Comparison of ENCODE assay signal across 13 cellular contexts in genomic region chr4:158164849-158165248, GRCh38. TPM values are rescaled to one million over a fixed set of nuclear protein-coding genes. Genes with fewer than 3 reads are reported as not detected.
A peak's percentile ranks its signal among the peaks of the same experiment; 100 is the strongest.
DNase-seq lines count a peak whose midpoint lies in the region; ATAC-seq and TF ChIP-seq lines count a peak whose summit lies in the region.
"Had no signal": no experiment of that assay in that cellular context is flagged by ENCODE, and none has a peak within 500 bp of the region (broad histone marks: within the 10 kb centered on the region; RNA-seq: fewer than 3 reads in every experiment).

No MANE protein-coding gene starts in this region.

- H3K9me3 ChIP-seq in colonic mucosa: no peaks in the 10 kb centered on the region
- no peaks in the 10 kb centered on the region for H3K9me3 ChIP-seq in mesodermal cell (ENCODE audit: control insufficient read depth, low read length)
- H3K9me3 ChIP-seq in stomach smooth muscle (ENCODE audit: control insufficient read depth in 2 of 2, low read length in 2 of 2): no peaks in the 10 kb centered on the region

- WGBS in mesodermal cell (ENCODE audit: insufficient coverage in 2 of 2), 2 experiments: 88 to 100% methylated on average over 1 to 2 of the region's 3 CpGs

- intact Hi-C loops in colonic mucosa (cut with DNase I): no loop called here

- TF ChIP-seq CTCF in colonic mucosa (IDR thresholded peaks at IDR 0.05): no peak

- H3K4me1 ChIP-seq in colonic mucosa (no peaks in the 10 kb centered on the region), mesodermal cell (ENCODE audit: control insufficient read depth, insufficient read depth, low read length, poor library complexity, severe bottlenecking) (peaks cover 43% of the 10 kb centered on the region), stomach smooth muscle (ENCODE audit: control insufficient read depth, insufficient read depth, low read length) (peaks cover 6% of the 10 kb centered on the region)

- H3K27me3 ChIP-seq in colonic mucosa: no peaks in the 10 kb centered on the region
- no peaks in the 10 kb centered on the region for H3K27me3 ChIP-seq in stomach smooth muscle (ENCODE audit: control insufficient read depth in 1 of 2, insufficient read depth in 2 of 2, low read length in 2 of 2)

- no peak for ATAC-seq in GM21360 (IDR thresholded peaks at IDR 0.05; ENCODE audit: unreplicated experiment)

- H3K4me3 ChIP-seq in colonic mucosa (peak overlapping the region; percentile 6), mesodermal cell (ENCODE audit: extremely low read depth, insufficient read depth, low read length, poor library complexity, severe bottlenecking) (peak overlapping the region; percentile 51), stomach smooth muscle (ENCODE audit: low read length in 2 of 2) (peak overlapping the region; percentile 28 to 62)

- DNase-seq in SK-N-DZ (ENCODE audit: low spot score) (peak; percentile 52), colonic mucosa (no peak), kidney glomerular epithelial cell (lab: John Stamatoyannopoulos, UW) (no peak), medulla oblongata (ENCODE audit: extremely low spot score) (no peak), AG08395 (ENCODE audit: low spot score) (no peak)
- DNase-seq: activated CD4-positive, alpha-beta T cell treated with anti-CD3 and anti-CD28 coated beads, Interleukin-2, amount 50 U/mL, for 48 hours; HCEC 1CT; NCI-H187; NCI-H524; SW 1271 had no signal

- H3K9ac ChIP-seq in colonic mucosa (ENCODE audit: low read depth in 2 of 2, low read length in 2 of 2) (no peak overlapping the region), stomach smooth muscle (ENCODE audit: low read length in 2 of 2) (peak overlapping the region in 1 of 2 donors; percentile 4)

- H3K36me3 ChIP-seq in colonic mucosa (no peaks in the 10 kb centered on the region), mesodermal cell (ENCODE audit: control insufficient read depth, insufficient read depth, low read length) (peaks cover 59% of the 10 kb centered on the region), stomach smooth muscle (ENCODE audit: control insufficient read depth in 2 of 2, insufficient read depth in 2 of 2, low read length in 2 of 2) (no peaks in the 10 kb centered on the region)

- H3K27ac ChIP-seq in colonic mucosa: no peak overlapping the region
- H3K27ac ChIP-seq in mesodermal cell (ENCODE audit: low read depth, low read length, severe bottlenecking): peak overlapping the region; percentile 13
- H3K27ac ChIP-seq in stomach smooth muscle (ENCODE audit: low read length): peak overlapping the region; percentile 37

RNA-seq across cellular contexts. Expression of gene GASK1B, which starts 8.0 kb away (rescaled TPM):
- 0.14 TPM in 2 replicates for polyA plus RNA-seq in SK-N-DZ (2014; cell fraction: cytosol; rRNA removed)
- 0.04 and 0.16 TPM in 2 replicates for polyA plus RNA-seq in SK-N-DZ (2014; cell fraction: nucleus; rRNA removed)
- total RNA-seq in colonic mucosa: 10 to 100 TPM; 13.6 to 18.0 TPM
- 86.3 TPM for polyA plus RNA-seq in mesodermal cell (2013, experiment 1 of 2)
- 87.7 TPM for polyA plus RNA-seq in mesodermal cell (2013, experiment 2 of 2)

RNA-seq across cellular contexts. Expression of gene TMEM144, which starts 45.4 kb away (rescaled TPM):
- not detected in 2 replicates for polyA plus RNA-seq in SK-N-DZ (2014; cell fraction: cytosol; rRNA removed)
- 0.29 TPM in 1 of 2 replicates, not detected in the other for polyA plus RNA-seq in SK-N-DZ (2014; cell fraction: nucleus; rRNA removed)
- 10 to 100 TPM; 18.3 to 28.6 TPM for total RNA-seq in colonic mucosa
- 2.4 TPM for polyA plus RNA-seq in mesodermal cell (2013, experiment 1 of 2)
- polyA plus RNA-seq in mesodermal cell (2013, experiment 2 of 2): 2.9 TPM
